Comparison of ENCODE assay signal across 9 cellular contexts in the genomic region with DNA sequence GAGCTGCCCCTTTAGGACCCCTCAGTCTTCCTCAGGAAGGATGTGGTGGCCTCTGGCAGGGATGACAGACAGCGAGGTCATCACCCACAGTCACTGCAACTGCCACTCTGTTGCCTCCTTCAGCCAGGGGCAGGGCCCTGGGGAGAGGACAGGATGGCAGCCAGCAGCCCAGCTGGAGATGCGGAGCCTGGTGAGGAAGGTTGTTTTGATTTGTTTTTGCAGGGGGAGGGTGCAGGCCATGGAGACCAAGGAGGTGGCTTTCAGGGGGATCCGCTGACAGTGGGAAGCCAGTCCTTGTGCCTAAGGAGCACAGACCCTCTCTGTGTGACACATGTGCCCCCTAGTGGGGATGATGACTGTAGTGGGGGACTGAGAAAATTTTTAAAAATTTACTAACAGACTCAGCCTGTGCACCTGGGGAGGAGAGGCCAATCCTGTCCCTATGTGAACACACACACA. TPM values are rescaled to one million over a fixed set of nuclear protein-coding genes. Genes with fewer than 3 reads are reported as not detected.
DNase-seq lines count a peak whose midpoint lies in the region; ATAC-seq and TF ChIP-seq lines count a peak whose summit lies in the region.
"Had no signal": no experiment of that assay in that cellular context is flagged by ENCODE, and none has a peak within 500 bp of the region (broad histone marks: within the 10 kb centered on the region; RNA-seq: fewer than 3 reads in every experiment).

No MANE protein-coding gene starts in this region.

- ATAC-seq in GM19351 (IDR thresholded peaks at IDR 0.05; ENCODE audit: unreplicated experiment) = no peak

- DNase-seq in EH (ENCODE audit: low read depth) = peak; percentile 79
- DNase-seq in Karpas-422 = peak; percentile 91
- DNase-seq in T-helper 1 cell = peak in 4 of 5 donors; percentile 30 to 45 (median 42)
- DNase-seq in brain microvascular endothelial cell = peak; percentile 76
- peak; percentile 68 to 69 (median 68) for DNase-seq in immature natural killer cell
- DNase-seq in stimulated activated CD4-positive, alpha-beta T cell treated with anti-CD3 and anti-CD28 coated beads, Interleukin-2, amount 100 ng/mL, for 24 hours = peak; percentile 46 to 57
- no peak for DNase-seq in ureter (ENCODE audit: low spot score)

- in situ Hi-C loops in brain microvascular endothelial cell (cut with HindIII; ENCODE audit: low pct_ligation_motif_present, low sequenced_read_pairs) = no loop called here

- no peaks in the 10 kb centered on the region for H4K20me1 ChIP-seq in Karpas-422 (ENCODE audit: insufficient read depth, low read depth, low read length)

- no peaks in the 10 kb centered on the region for H3K9me2 ChIP-seq in Karpas-422 (replicated peaks; ENCODE audit: insufficient read depth, low read length)

- H3K9ac ChIP-seq in Karpas-422 (ENCODE audit: low read length) = no peak overlapping the region

- H3K79me2 ChIP-seq in Karpas-422 (ENCODE audit: low read length) = no peaks in the 10 kb centered on the region

- H3K36me3 Mint-ChIP-seq in immature natural killer cell = no peaks in the 10 kb centered on the region
- H3K36me3 Mint-ChIP-seq: activated naive CD8-positive, alpha-beta T cell had no signal

- no peaks in the 10 kb centered on the region for H3K27me3 ChIP-seq in Karpas-422 (ENCODE audit: low read length)
- no peaks in the 10 kb centered on the region for H3K27me3 ChIP-seq in brain microvascular endothelial cell (replicated peaks)

- H3K4me2 ChIP-seq in Karpas-422 (ENCODE audit: low read depth, low read length, poor library complexity, severe bottlenecking) = no peak overlapping the region

- no peaks in the 10 kb centered on the region for H3K9me3 Mint-ChIP-seq in immature natural killer cell

- H3K36me3 ChIP-seq in Karpas-422 (ENCODE audit: insufficient read depth, low read length) (no peaks in the 10 kb centered on the region), brain microvascular endothelial cell (replicated peaks) (no peaks in the 10 kb centered on the region)

- no peaks in the 10 kb centered on the region for H3K4me1 ChIP-seq in Karpas-422 (ENCODE audit: low read length)

- H3K9me3 ChIP-seq in Karpas-422 (ENCODE audit: low read length) = no peaks in the 10 kb centered on the region

- H3K27me3 Mint-ChIP-seq in immature natural killer cell (ENCODE audit: low read depth in 3 of 3) = peaks cover 0 to 2% (median 2%) of the 10 kb centered on the region in 3 donors
- H3K27me3 Mint-ChIP-seq: activated naive CD8-positive, alpha-beta T cell had no signal

- H2AFZ ChIP-seq in Karpas-422 (ENCODE audit: low read length) = no peak overlapping the region

- no peak overlapping the region for H3K4me3 ChIP-seq in Karpas-422 (ENCODE audit: low read length)
- no peak overlapping the region for H3K4me3 ChIP-seq in brain microvascular endothelial cell (ENCODE audit: low read depth, low read length)

- TF ChIP-seq CTCF in brain microvascular endothelial cell (IDR thresholded peaks at IDR 0.05; ENCODE audit: low read depth, low read length, missing control alignments) = peak; percentile 79

- H3K27ac ChIP-seq in Karpas-422 (ENCODE audit: low read length) (no peak overlapping the region), brain microvascular endothelial cell (peak overlapping the region; percentile 83)

- no peak overlapping the region for H3K4me3 Mint-ChIP-seq in immature natural killer cell
- H3K4me3 Mint-ChIP-seq: activated naive CD8-positive, alpha-beta T cell had no signal

- H3K4me1 Mint-ChIP-seq in immature natural killer cell = peaks cover 11 to 17% of the 10 kb centered on the region in 2 donors

- H3K27ac Mint-ChIP-seq in immature natural killer cell = peak overlapping the region in 2 of 6 donors; percentile 50 to 53
- H3K27ac Mint-ChIP-seq: activated naive CD8-positive, alpha-beta T cell had no signal

RNA-seq across cellular contexts. Expression of a gene that starts 7.4 kb away (rescaled TPM):
- total RNA-seq in Karpas-422 (2014; rRNA removed; shearing (Covaris generic); ENCODE audit: low replicate concordance) = 0.37 and 0.69 TPM in 2 replicates
- polyA plus RNA-seq in immature natural killer cell = 1 to 10 TPM; 2.8 to 5.3 (median 3.1) TPM
- 11.5 TPM for total RNA-seq in ureter

RNA-seq across cellular contexts. Expression of a gene that starts 9.7 kb away (rescaled TPM):
- 0.07 TPM in 1 of 2 replicates, not detected in the other for total RNA-seq in Karpas-422 (2014; rRNA removed; shearing (Covaris generic); ENCODE audit: low replicate concordance)
- under 1 TPM in 2 of 3 donors, not detected in 1; 0.09 to 0.41 TPM for polyA plus RNA-seq in immature natural killer cell
- total RNA-seq in ureter = 24.6 TPM

RNA-seq across cellular contexts. Expression of a gene that starts 38.4 kb away (rescaled TPM):
- not detected in 2 replicates for total RNA-seq in Karpas-422 (2014; rRNA removed; shearing (Covaris generic); ENCODE audit: low replicate concordance)
- under 1 TPM in 1 of 3 donors, not detected in 2; 0.24 TPM for polyA plus RNA-seq in immature natural killer cell
- total RNA-seq in ureter = 28.7 TPM

RNA-seq across cellular contexts. Expression of a gene that starts 46.0 kb away (rescaled TPM):
- total RNA-seq in Karpas-422 (2014; rRNA removed; shearing (Covaris generic); ENCODE audit: low replicate concordance) = 5.1 and 5.4 TPM in 2 replicates
- 10 to 100 TPM; 19.3 to 90.5 (median 23.6) TPM for polyA plus RNA-seq in immature natural killer cell
- 41.6 TPM for total RNA-seq in ureter

Comparison
In these comparisons a context has a peak if more than half of its experiments do, and no peak if none do; other contexts are left out.
1. RNA of a gene that starts 9.7 kb away (total RNA-seq): 24.6 TPM in ureter (single experiment); 0.07 TPM in Karpas-422; every median in the first group is over 10 times any median in the second.
2. RNA of a gene that starts 38.4 kb away (total RNA-seq): 28.7 TPM in ureter (single experiment); not detected in Karpas-422; every median in the first group is over 10 times any median in the second.